ENCODE assay signal across 1 cellular context in genomic region chr9:129760784-129761183, GRCh38.
TF ChIP-seq lines count a peak whose summit lies in the region.

No MANE protein-coding gene starts in this region.

TF ChIP-seq in K562, 482 proteins besides CTCF, POLR2A, EP300 and RAD21:
- TF ChIP-seq ZNF512 (tag; IDR thresholded peaks at IDR 0.05) (peak; percentile 62; the same call in 1 of the 2 replicates), TRIM24 (IDR thresholded peaks at IDR 0.05) (0 out of 4 replicates have a peak, but pooled peaks of 1 of the 2 experiments have one; percentile 18)
TF ChIP-seq in K562: peak in this region for 2; not testable (repeated sequence) for 480.
